ENCODE assay signal across 20 cellular contexts in genomic region chr2:15803186-15803986, GRCh38.
DNase-seq lines count a peak whose midpoint lies in the region; TF ChIP-seq lines count a peak whose summit lies in the region.
"Had no signal": no experiment of that assay in that cellular context is flagged by ENCODE, and none has a peak within 500 bp of the region (broad histone marks: within the 10 kb centered on the region; RNA-seq: fewer than 3 reads in every experiment).

No MANE protein-coding gene starts in this region.

- H3K27ac ChIP-seq in mesenchymal stem cell (ENCODE audit: low read length, poor library complexity, severe bottlenecking) = no peak overlapping the region
- no peak overlapping the region for H3K27ac ChIP-seq in CD8-positive, alpha-beta memory T cell (ENCODE audit: low read depth, low read length)
- H3K27ac ChIP-seq: BLaER1, C4-2B had no signal

- peaks cover 29 to 37% of the 10 kb centered on the region in 2 experiments for H3K27me3 ChIP-seq in mesenchymal stem cell (ENCODE audit: control insufficient read depth in 1 of 2, insufficient read depth in 1 of 2, low read length in 2 of 2)
- H3K27me3 ChIP-seq in CD8-positive, alpha-beta memory T cell (ENCODE audit: insufficient read depth, low read length, poor library complexity, severe bottlenecking) = no peaks in the 10 kb centered on the region
- H3K27me3 ChIP-seq: BLaER1 had no signal

- H2BK12ac ChIP-seq in mesenchymal stem cell (ENCODE audit: low read length in 2 of 2) = no peak overlapping the region

- H3K9me3 ChIP-seq in mesenchymal stem cell (ENCODE audit: control insufficient read depth, low read length) = no peaks in the 10 kb centered on the region
- no peaks in the 10 kb centered on the region for H3K9me3 ChIP-seq in CD8-positive, alpha-beta memory T cell (ENCODE audit: low read length)
- H3K9me3 ChIP-seq: BLaER1 had no signal

- H3K23ac ChIP-seq in mesenchymal stem cell (ENCODE audit: low read length in 2 of 2) = no peak overlapping the region

- no peak overlapping the region for H3K4me2 ChIP-seq in mesenchymal stem cell (ENCODE audit: low read length, poor library complexity, severe bottlenecking)
- H3K4me2 ChIP-seq: BLaER1 had no signal

- H3K36me3 ChIP-seq in mesenchymal stem cell (ENCODE audit: control insufficient read depth in 1 of 2, insufficient read depth in 2 of 2, low read depth in 1 of 2, low read length in 2 of 2) = no peaks in the 10 kb centered on the region
- no peaks in the 10 kb centered on the region for H3K36me3 ChIP-seq in CD8-positive, alpha-beta memory T cell (ENCODE audit: insufficient read depth, low read length)
- H3K36me3 ChIP-seq: BLaER1 had no signal

- H2BK15ac ChIP-seq in mesenchymal stem cell (ENCODE audit: low read depth, poor library complexity, severe bottlenecking) = no peak overlapping the region

- POLR2A ChIA-PET in CD8-positive, alpha-beta memory T cell (lab: Charles Lee) = no interaction called here

- no peak overlapping the region for H4K91ac ChIP-seq in mesenchymal stem cell (ENCODE audit: low read length)

- 84% methylated on average over 8 of the region's 8 CpGs for WGBS in mesenchymal stem cell

- no peak overlapping the region for H4K8ac ChIP-seq in mesenchymal stem cell (ENCODE audit: low read length)

- TF ChIP-seq CTCF in neural crest cell (conservative IDR thresholded peaks at IDR 0.05) = no peak
- TF ChIP-seq CTCF in type B pancreatic cell (conservative IDR thresholded peaks at IDR 0.05) = no peak

- H3K4me3 ChIP-seq in mesenchymal stem cell (ENCODE audit: insufficient read depth in 1 of 2, low read depth in 1 of 2, low read length in 2 of 2) = no peak overlapping the region
- H3K4me3 ChIP-seq in CD8-positive, alpha-beta memory T cell (ENCODE audit: low read length) = no peak overlapping the region
- H3K4me3 ChIP-seq: BLaER1, GM12878 had no signal

- H3K14ac ChIP-seq in mesenchymal stem cell (ENCODE audit: low read length in 2 of 2) = no peak overlapping the region

- H3K4me1 Mint-ChIP-seq in neural crest cell (peaks cover 42% of the 10 kb centered on the region), type B pancreatic cell (ENCODE audit: unreplicated experiment) (peaks cover 29% of the 10 kb centered on the region)
- H3K4me1 Mint-ChIP-seq in CD8-positive, alpha-beta memory T cell = no peaks in the 10 kb centered on the region
- H3K4me1 Mint-ChIP-seq: B cell; CD4-positive, CD25-positive, alpha-beta regulatory T cell had no signal

- no peaks in the 10 kb centered on the region for H3K79me1 ChIP-seq in mesenchymal stem cell (replicated peaks; ENCODE audit: low read length, poor library complexity, severe bottlenecking)

- H3K4ac ChIP-seq in mesenchymal stem cell (ENCODE audit: low read depth in 1 of 2, low read length in 2 of 2) = no peak overlapping the region

- H2AK5ac ChIP-seq in mesenchymal stem cell (ENCODE audit: low read length, severe bottlenecking) = peak overlapping the region; percentile 29

- no peak overlapping the region for H2BK5ac ChIP-seq in mesenchymal stem cell (ENCODE audit: low read depth, low read length, poor library complexity, severe bottlenecking)

- CTCF ChIA-PET in CD8-positive, alpha-beta memory T cell (lab: Charles Lee) = interaction anchor here (0.7 kb wide), 1 partner anchor 1532 kb away, joined by 4 read pairs; no protein-coding TSS in a partner anchor

- H3K36me3 Mint-ChIP-seq in neural crest cell (ENCODE audit: low read depth) (no peaks in the 10 kb centered on the region), type B pancreatic cell (no peaks in the 10 kb centered on the region)
- H3K36me3 Mint-ChIP-seq in CD8-positive, alpha-beta memory T cell = no peaks in the 10 kb centered on the region
- H3K36me3 Mint-ChIP-seq: CD4-positive, CD25-positive, alpha-beta regulatory T cell; CD8-positive, alpha-beta T cell had no signal

- no peaks in the 10 kb centered on the region for H3K27me3 Mint-ChIP-seq in neural crest cell (ENCODE audit: low read depth)
- H3K27me3 Mint-ChIP-seq in type B pancreatic cell = peaks cover 6% of the 10 kb centered on the region
- H3K27me3 Mint-ChIP-seq in CD8-positive, alpha-beta memory T cell = no peaks in the 10 kb centered on the region
- H3K27me3 Mint-ChIP-seq: CD4-positive, CD25-positive, alpha-beta regulatory T cell had no signal

- no peak overlapping the region for H2BK120ac ChIP-seq in mesenchymal stem cell (ENCODE audit: low read depth, low read length)

- DNase-seq in SK-N-DZ (ENCODE audit: low spot score) = peak; percentile 95
- DNase-seq in mesenchymal stem cell = no peak
- DNase-seq in neural crest cell (ENCODE audit: low read depth, low spot score) = no peak
- no peak for DNase-seq in type B pancreatic cell (ENCODE audit: extremely low spot score, unreplicated experiment)
- DNase-seq in NCI-H2196 (lab: John Stamatoyannopoulos, UW; ENCODE audit: unreplicated experiment) = no peak
- DNase-seq in NCI-H2029 treated with DMSO at 0.1 percent for 48 hours (lab: John Stamatoyannopoulos, UW) = no peak
- no peak for DNase-seq in CD8-positive, alpha-beta memory T cell
- DNase-seq: CD4-positive, CD25-positive, alpha-beta regulatory T cell; CD8-positive, alpha-beta T cell; DMS 273 treated with DMSO at 0.1 percent for 48 hours; DMS79; EL; GDM1; GOT3; H7; HCEC 1CT had no signal

- no peak overlapping the region for H3K18ac ChIP-seq in mesenchymal stem cell (ENCODE audit: low read depth in 1 of 2, low read length in 2 of 2)

- no peak overlapping the region for H2AFZ ChIP-seq in mesenchymal stem cell (ENCODE audit: low read depth, low read length)

- H3K4me3 Mint-ChIP-seq in neural crest cell (no peak overlapping the region), type B pancreatic cell (peak overlapping the region; percentile 12)
- H3K4me3 Mint-ChIP-seq in CD8-positive, alpha-beta memory T cell = no peak overlapping the region
- H3K4me3 Mint-ChIP-seq: B cell; CD4-positive, CD25-positive, alpha-beta regulatory T cell; CD8-positive, alpha-beta T cell had no signal

- peaks cover 22% of the 10 kb centered on the region for H3K4me1 ChIP-seq in mesenchymal stem cell (ENCODE audit: control insufficient read depth, insufficient read depth, low read depth, low read length)
- H3K4me1 ChIP-seq in CD8-positive, alpha-beta memory T cell (ENCODE audit: insufficient read depth, low read length) = no peaks in the 10 kb centered on the region

- H3K27ac Mint-ChIP-seq in neural crest cell (ENCODE audit: unreplicated experiment) = peak overlapping the region; percentile 21
- H3K27ac Mint-ChIP-seq in type B pancreatic cell = peak overlapping the region; percentile 3
- no peak overlapping the region for H3K27ac Mint-ChIP-seq in CD8-positive, alpha-beta memory T cell
- H3K27ac Mint-ChIP-seq: B cell; CD4-positive, CD25-positive, alpha-beta regulatory T cell; CD8-positive, alpha-beta T cell had no signal

- no peak overlapping the region for H3K9ac ChIP-seq in mesenchymal stem cell (ENCODE audit: low read length)
- H3K9ac ChIP-seq: BLaER1 had no signal

- H3K9me3 Mint-ChIP-seq in neural crest cell (peaks cover 11% of the 10 kb centered on the region), type B pancreatic cell (no peaks in the 10 kb centered on the region)
- H3K9me3 Mint-ChIP-seq in CD8-positive, alpha-beta memory T cell = peaks cover 0 to 8% (median 0%) of the 10 kb centered on the region in 5 donors
- H3K9me3 Mint-ChIP-seq: CD8-positive, alpha-beta T cell had no signal

Comparison
In these comparisons a context has a peak if more than half of its experiments do, and no peak if none do; other contexts are left out.
1. H3K27ac Mint-ChIP-seq: peak in neural crest cell (single experiment) and type B pancreatic cell (single experiment); none in CD8-positive, alpha-beta memory T cell (0 of 8).